8 cellular contexts compared by ENCODE assay signal in genomic region chr9:127869310-127870152, GRCh38. TPM values are rescaled to one million over a fixed set of nuclear protein-coding genes. Genes with fewer than 3 reads are reported as not detected.
A peak's percentile ranks its signal among the peaks of the same experiment; 100 is the strongest.
DNase-seq lines count a peak whose midpoint lies in the region; ATAC-seq and TF ChIP-seq lines count a peak whose summit lies in the region.

No MANE protein-coding gene starts in this region.

- H3K4me3 ChIP-seq in thoracic aorta, result no peak overlapping the region

- peak; percentile 91 for TF ChIP-seq CTCF in foreskin keratinocyte (conservative IDR thresholded peaks at IDR 0.05)
- peak in 2 of 3 donors; percentile 73 to 92 for TF ChIP-seq CTCF in omental fat pad (IDR thresholded peaks at IDR 0.05)
- peak; percentile 91 for TF ChIP-seq CTCF in thoracic aorta (IDR thresholded peaks at IDR 0.05)

- peaks cover 22% of the 10 kb centered on the region for H3K36me3 ChIP-seq in thoracic aorta

- DNase-seq in NK-92 treated with Interleukin-12 subunit alpha and Interleukin-12 subunit beta, amount 100 ng/mL, for 24 hours (lab: John Stamatoyannopoulos, UW), result peak; percentile 56
- DNase-seq in NK-92 (lab: John Stamatoyannopoulos, UW; ENCODE audit: unreplicated experiment) (no peak), Kasumi-1 (lab: John Stamatoyannopoulos, UW) (peak; percentile 40 to 43), SHP77 (lab: John Stamatoyannopoulos, UW) (peak; percentile 80 to 81), foreskin keratinocyte (peak; percentile 10 to 36), omental fat pad (ENCODE audit: low spot score) (peak; percentile 78), thoracic aorta (ENCODE audit: low spot score) (no peak)
- peak; percentile 75 for DNase-seq in activated T-helper 9 cell treated with anti-CD3 and anti-CD28 coated beads, Interleukin-2, amount 50 U/mL, for 16 hours (ENCODE audit: low read depth)

- H3K4me1 ChIP-seq in foreskin keratinocyte (peaks cover 4% of the 10 kb centered on the region), thoracic aorta (ENCODE audit: control insufficient read depth in 1 of 2, low read depth in 2 of 2) (peaks cover 10 to 22% of the 10 kb centered on the region in 2 donors)

- no peaks in the 10 kb centered on the region for H3K27me3 ChIP-seq in foreskin keratinocyte
- H3K27me3 ChIP-seq in thoracic aorta (replicated peaks; ENCODE audit: insufficient read depth), result no peaks in the 10 kb centered on the region

- H3K27ac ChIP-seq in foreskin keratinocyte (no peak overlapping the region), thoracic aorta (peak overlapping the region in 1 of 2 donors; percentile 40)

- no peaks in the 10 kb centered on the region for H3K9me3 ChIP-seq in thoracic aorta

- ATAC-seq in foreskin keratinocyte (peak; percentile 61), omental fat pad (ENCODE audit: low FRiP score) (peak; percentile 51), thoracic aorta (ENCODE audit: insufficient number of reproducible peaks, low FRiP score, low read depth) (no peak)

RNA-seq across cellular contexts. Expression of gene AK1, which starts 7.9 kb away (rescaled TPM):
- total RNA-seq in foreskin keratinocyte (60.7 and 62.6 TPM in 2 replicates), omental fat pad (10 to 100 TPM; 28.5 to 93.4 (median 54.1) TPM), thoracic aorta (10 to 100 TPM; 35.1 to 77.7 TPM)
- polyA plus RNA-seq in foreskin keratinocyte, result 99.6 and 106 TPM in 2 replicates

RNA-seq across cellular contexts. Expression of gene ENG, which starts 15.1 kb away (rescaled TPM):
- 3.1 TPM in 2 replicates for total RNA-seq in foreskin keratinocyte
- 4.9 and 5.4 TPM in 2 replicates for polyA plus RNA-seq in foreskin keratinocyte
- 100 to 1,000 TPM in 2 of 4 donors, 10 to 100 TPM in 2; 34.3 to 200 (median 120) TPM for total RNA-seq in omental fat pad
- 100 to 1,000 TPM; 239 to 268 TPM for total RNA-seq in thoracic aorta

RNA-seq across cellular contexts. Expression of gene ST6GALNAC6, which starts 29.9 kb away (rescaled TPM):
- 23.2 and 27.1 TPM in 2 replicates for total RNA-seq in foreskin keratinocyte
- polyA plus RNA-seq in foreskin keratinocyte, result 24.3 and 27.7 TPM in 2 replicates
- 100 to 1,000 TPM; 138 to 213 (median 155) TPM for total RNA-seq in omental fat pad
- total RNA-seq in thoracic aorta, result 100 to 1,000 TPM; 140 to 221 TPM

RNA-seq across cellular contexts. Expression of gene ST6GALNAC4, which starts 47.3 kb away (rescaled TPM):
- total RNA-seq in foreskin keratinocyte (16.6 and 18.5 TPM in 2 replicates), omental fat pad (10 to 100 TPM; 26.6 to 78.5 (median 45.0) TPM), thoracic aorta (10 to 100 TPM; 45.0 to 61.2 TPM)
- polyA plus RNA-seq in foreskin keratinocyte, result 19.9 and 21.3 TPM in 2 replicates

Comparison
In these comparisons a context has a peak if more than half of its experiments do, and no peak if none do; other contexts are left out.
1. DNase-seq: peak in NK-92 treated with Interleukin-12 subunit alpha and Interleukin-12 subunit beta, amount 100 ng/mL, for 24 hours (single experiment), Kasumi-1 (2 of 2), SHP77 (2 of 2), activated T-helper 9 cell treated with anti-CD3 and anti-CD28 coated beads, Interleukin-2, amount 50 U/mL, for 16 hours (single experiment), foreskin keratinocyte (2 of 2) and omental fat pad (single experiment); none in NK-92 (single experiment) and thoracic aorta (single experiment).
2. Peak in every context shown above with its lines, with median percentiles within 50 percentile points of each other: CTCF ChIP-seq.